ENCODE assay signal across 26 cellular contexts in the genomic region with DNA sequence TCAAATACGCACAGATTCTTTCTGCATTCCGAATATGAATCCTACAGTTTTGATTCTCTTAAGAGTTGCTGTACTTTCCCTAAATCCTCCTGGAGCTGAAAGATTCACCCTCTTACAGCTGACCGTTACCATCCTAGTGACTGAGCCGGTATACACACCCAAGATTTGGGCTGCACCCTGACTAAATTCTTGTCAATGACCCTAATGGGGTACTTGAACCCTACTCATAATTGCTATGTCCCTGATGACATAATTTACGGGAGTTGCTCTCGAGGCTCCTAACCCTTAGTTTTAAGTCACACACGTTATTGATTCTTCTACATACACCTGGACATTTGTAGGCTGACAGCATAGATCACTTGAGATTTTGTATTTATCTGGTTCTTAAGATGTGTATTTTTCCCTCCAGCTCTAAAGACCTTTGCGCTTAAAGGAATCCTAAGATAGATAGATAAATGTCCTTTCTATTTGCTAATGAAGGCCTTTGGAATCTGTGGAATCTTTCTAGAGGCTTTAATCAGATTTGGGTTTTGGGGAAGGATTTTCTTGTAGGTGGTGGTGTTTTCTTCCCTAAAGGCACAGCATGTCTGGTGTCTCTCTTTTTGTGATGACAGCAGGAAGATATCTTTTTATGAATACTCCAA. TPM values are rescaled to one million over a fixed set of nuclear protein-coding genes. Genes with fewer than 3 reads are reported as not detected.
A peak's percentile ranks its signal among the peaks of the same experiment; 100 is the strongest.
DNase-seq lines count a peak whose midpoint lies in the region; ATAC-seq, FAIRE-seq and TF ChIP-seq lines count a peak whose summit lies in the region.
"Had no signal": no experiment of that assay in that cellular context is flagged by ENCODE, and none has a peak within 500 bp of the region (broad histone marks: within the 10 kb centered on the region; RNA-seq: fewer than 3 reads in every experiment).

No MANE protein-coding gene starts in this region.

- H3K4me1 ChIP-seq in PC-9 (replicated peaks; ENCODE audit: insufficient read depth) (peaks cover 37% of the 10 kb centered on the region), left lung (peaks cover 0 to 5% of the 10 kb centered on the region in 2 donors), small intestine (ENCODE audit: control insufficient read depth in 2 of 2, insufficient read depth in 1 of 2, low read depth in 1 of 2, low read length in 1 of 2) (no peaks in the 10 kb centered on the region), hepatocyte (ENCODE audit: insufficient read depth) (no peaks in the 10 kb centered on the region)

- H3K36me3 ChIP-seq in PC-9 (ENCODE audit: low read depth), result no peaks in the 10 kb centered on the region
- no peaks in the 10 kb centered on the region for H3K36me3 ChIP-seq in left lung
- no peaks in the 10 kb centered on the region for H3K36me3 ChIP-seq in small intestine (ENCODE audit: control insufficient read depth in 2 of 2, insufficient read depth in 2 of 2, low read length in 2 of 2)
- no peaks in the 10 kb centered on the region for H3K36me3 ChIP-seq in hepatocyte (replicated peaks; ENCODE audit: insufficient read depth, low read depth)
- H3K36me3 ChIP-seq: MG63 had no signal

- H3K36me3 Mint-ChIP-seq in activated CD4-positive, alpha-beta T cell treated with anti-CD3 and anti-CD28 coated beads, Interleukin-2, amount 10 ng/mL, durations not matched to agents 24 days and 14 days (ENCODE audit: low read depth), result no peaks in the 10 kb centered on the region
- H3K36me3 Mint-ChIP-seq in activated naive CD4-positive, alpha-beta T cell treated with anti-CD3 and anti-CD28 coated beads for 36 hours (ENCODE audit: low read depth), result no peaks in the 10 kb centered on the region
- H3K36me3 Mint-ChIP-seq: CD4-positive, CD25-positive, alpha-beta regulatory T cell had no signal

- H3K27ac Mint-ChIP-seq in activated CD4-positive, alpha-beta T cell treated with anti-CD3 and anti-CD28 coated beads, Interleukin-2, amount 10 ng/mL, durations not matched to agents 24 days and 14 days, result peak overlapping the region; percentile 18
- H3K27ac Mint-ChIP-seq in activated naive CD4-positive, alpha-beta T cell treated with anti-CD3 and anti-CD28 coated beads for 36 hours, result no peak overlapping the region
- H3K27ac Mint-ChIP-seq: CD4-positive, CD25-positive, alpha-beta regulatory T cell had no signal

- H3K9me3 ChIP-seq in PC-9 (ENCODE audit: insufficient read depth, low read depth) (no peaks in the 10 kb centered on the region), left lung (no peaks in the 10 kb centered on the region), small intestine (ENCODE audit: control insufficient read depth, low read depth) (no peaks in the 10 kb centered on the region), hepatocyte (ENCODE audit: low read depth) (no peaks in the 10 kb centered on the region)
- H3K9me3 ChIP-seq: MG63 had no signal

- 84 to 95% (median 92%) methylated on average over 8 of the region's 8 CpGs for WGBS in small intestine, 3 donors
- WGBS in hepatocyte (ENCODE audit: low lambda C conversion rate, missing lambda C conversion rate), result 66% methylated on average over 8 of the region's 8 CpGs

- FAIRE-seq in small intestine (lab: Jason Lieb, UNC), result no peak
- FAIRE-seq: D721Med, G401.6, HTR-8/SVneo had no signal

- CTCF ChIA-PET in PC-9 (lab: Charles Lee), result no interaction called here
- CTCF ChIA-PET in activated naive CD4-positive, alpha-beta T cell treated with anti-CD3 and anti-CD28 coated beads for 36 hours (lab: Charles Lee), result no interaction called here

- H3K27me3 ChIP-seq in PC-9 (ENCODE audit: insufficient read depth, low read depth), result no peaks in the 10 kb centered on the region
- H3K27me3 ChIP-seq in left lung, result no peaks in the 10 kb centered on the region
- H3K27me3 ChIP-seq in small intestine (ENCODE audit: control insufficient read depth in 2 of 2, insufficient read depth in 2 of 2, low read length in 2 of 2), result no peaks in the 10 kb centered on the region
- H3K27me3 ChIP-seq in hepatocyte, result no peaks in the 10 kb centered on the region
- H3K27me3 ChIP-seq: MG63 had no signal

- ATAC-seq in left lung, result peak; percentile 43

- H3K4me3 ChIP-seq in PC-9 (no peak overlapping the region), left lung (no peak overlapping the region), small intestine (ENCODE audit: low read depth in 1 of 2, low read length in 2 of 2) (no peak overlapping the region), hepatocyte (no peak overlapping the region)
- H3K4me3 ChIP-seq: GM23248, MG63 had no signal

- no peaks in the 10 kb centered on the region for H4K20me1 ChIP-seq in PC-9 (ENCODE audit: insufficient read depth)
- no peaks in the 10 kb centered on the region for H4K20me1 ChIP-seq in hepatocyte (ENCODE audit: insufficient read depth, poor library complexity, severe bottlenecking)

- no peak overlapping the region for H3K4me3 Mint-ChIP-seq in activated CD4-positive, alpha-beta T cell treated with anti-CD3 and anti-CD28 coated beads, Interleukin-2, amount 10 ng/mL, durations not matched to agents 24 days and 14 days
- no peak overlapping the region for H3K4me3 Mint-ChIP-seq in activated naive CD4-positive, alpha-beta T cell treated with anti-CD3 and anti-CD28 coated beads for 36 hours
- H3K4me3 Mint-ChIP-seq: CD4-positive, CD25-positive, alpha-beta regulatory T cell had no signal

- no peaks in the 10 kb centered on the region for H3K27me3 Mint-ChIP-seq in activated CD4-positive, alpha-beta T cell treated with anti-CD3 and anti-CD28 coated beads, Interleukin-2, amount 10 ng/mL, durations not matched to agents 24 days and 14 days
- H3K27me3 Mint-ChIP-seq in activated naive CD4-positive, alpha-beta T cell treated with anti-CD3 and anti-CD28 coated beads for 36 hours (ENCODE audit: low read depth), result no peaks in the 10 kb centered on the region
- H3K27me3 Mint-ChIP-seq: CD4-positive, CD25-positive, alpha-beta regulatory T cell had no signal

- H3K4me1 Mint-ChIP-seq in activated CD4-positive, alpha-beta T cell treated with anti-CD3 and anti-CD28 coated beads, Interleukin-2, amount 10 ng/mL, durations not matched to agents 24 days and 14 days, result peaks cover 23% of the 10 kb centered on the region
- peaks cover 3% of the 10 kb centered on the region for H3K4me1 Mint-ChIP-seq in activated naive CD4-positive, alpha-beta T cell treated with anti-CD3 and anti-CD28 coated beads for 36 hours (ENCODE audit: low read depth)

- H3K4me2 ChIP-seq in PC-9 (peak overlapping the region; percentile 47; the same call in 1 of the 2 replicates), hepatocyte (no peak overlapping the region)

- intact Hi-C loops in activated CD4-positive, alpha-beta T cell treated with anti-CD3 and anti-CD28 coated beads, Interleukin-2, amount 10 ng/mL, durations not matched to agents 24 days and 14 days (cut with micrococcal nuclease), result loop anchor here (1.0 to 5.0 kb wide), 2 partner anchors 106 to 543 kb away; no protein-coding TSS in a partner anchor
- intact Hi-C loops in PC-9 (cut with micrococcal nuclease; ENCODE audit: unreplicated experiment) (loop anchor here (2.0 kb wide), 1 partner anchor 58 kb away; no protein-coding TSS in a partner anchor), left lung (cut with DNase I) (no loop called here)
- intact Hi-C loops in activated naive CD4-positive, alpha-beta T cell treated with anti-CD3 and anti-CD28 coated beads for 36 hours (cut with micrococcal nuclease), result no loop called here

- no peaks in the 10 kb centered on the region for H3K9me3 Mint-ChIP-seq in activated CD4-positive, alpha-beta T cell treated with anti-CD3 and anti-CD28 coated beads, Interleukin-2, amount 10 ng/mL, durations not matched to agents 24 days and 14 days
- no peaks in the 10 kb centered on the region for H3K9me3 Mint-ChIP-seq in activated naive CD4-positive, alpha-beta T cell treated with anti-CD3 and anti-CD28 coated beads for 36 hours
- H3K9me3 Mint-ChIP-seq: CD4-positive, CD25-positive, alpha-beta regulatory T cell had no signal

- POLR2A ChIA-PET in PC-9 (lab: Charles Lee; ENCODE audit: unreplicated experiment), result no interaction called here

- H2AFZ ChIP-seq in PC-9 (no peak overlapping the region), hepatocyte (no peak overlapping the region)
- H2AFZ ChIP-seq: GM23248 had no signal

- H3K27ac ChIP-seq in PC-9, result peak overlapping the region; percentile 90
- peak overlapping the region in 1 of 2 donors; percentile 2 for H3K27ac ChIP-seq in left lung
- H3K27ac ChIP-seq in small intestine (ENCODE audit: low read depth in 1 of 2, low read length in 1 of 2), result no peak overlapping the region
- H3K27ac ChIP-seq in hepatocyte, result no peak overlapping the region
- H3K27ac ChIP-seq: RWPE1 had no signal

- H3F3A ChIP-seq in PC-9 (ENCODE audit: insufficient read depth, low read depth), result peaks cover 26% of the 10 kb centered on the region

- H3K9me2 ChIP-seq in PC-9 (ENCODE audit: insufficient read depth) (no peaks in the 10 kb centered on the region), hepatocyte (replicated peaks; ENCODE audit: insufficient read depth) (no peaks in the 10 kb centered on the region)

- H3K79me2 ChIP-seq in PC-9 (ENCODE audit: low read depth), result no peaks in the 10 kb centered on the region
- no peaks in the 10 kb centered on the region for H3K79me2 ChIP-seq in hepatocyte

- TF ChIP-seq CTCF in PC-9 (conservative IDR thresholded peaks at IDR 0.05) (no peak), left lung (IDR thresholded peaks at IDR 0.05) (no peak), hepatocyte (IDR thresholded peaks at IDR 0.05; ENCODE audit: poor library complexity) (no peak)

- no peak for DNase-seq in activated CD4-positive, alpha-beta T cell treated with anti-CD3 and anti-CD28 coated beads, Interleukin-2, amount 10 ng/mL, durations not matched to agents 24 days and 14 days
- DNase-seq in activated CD4-positive, alpha-beta T cell treated with anti-CD3 and anti-CD28 coated beads, Interleukin-2, amount 50 U/mL, for 48 hours, result no peak
- no peak for DNase-seq in PC-9
- no peak for DNase-seq in left lung
- no peak for DNase-seq in small intestine
- DNase-seq in hepatocyte (ENCODE audit: low spot score), result no peak
- no peak for DNase-seq in C1 segment of cervical spinal cord (lab: John Stamatoyannopoulos, UW)
- no peak for DNase-seq in activated naive CD4-positive, alpha-beta T cell treated with anti-CD3 and anti-CD28 coated beads for 36 hours
- DNase-seq: 8988T; CD4-positive, CD25-positive, alpha-beta regulatory T cell; GM23248; H7; KBM-7; MG63; NCI-H1105 treated with DMSO at 0.1 percent for 48 hours; NCI-H1694; NCI-H2029 treated with DMSO at 0.1 percent for 48 hours; NCI-H446 treated with DMSO at 0.1 percent for 48 hours; NCI-H526; NCI-H82; SHP77 treated with DMSO at 0.1 percent for 48 hours had no signal

- no TSS peak for BruUV-seq in PC-9 (replicated peaks; lab: Mats Ljungman, UMichigan)

RNA-seq across cellular contexts. Expression of gene CLDN34, which starts 37.8 kb away (rescaled TPM):
- not detected in 2 replicates for total RNA-seq in activated CD4-positive, alpha-beta T cell treated with anti-CD3 and anti-CD28 coated beads, Interleukin-2, amount 10 ng/mL, durations not matched to agents 24 days and 14 days
- total RNA-seq in PC-9 (2021) (not detected in 2 replicates), left lung (under 1 TPM in 1 of 2 donors, not detected in 1; 0.41 TPM), hepatocyte (0.16 TPM in 1 of 2 replicates, not detected in the other)
- polyA plus RNA-seq in small intestine (not detected), hepatocyte (not detected in 2 replicates)
- total RNA-seq in activated naive CD4-positive, alpha-beta T cell treated with anti-CD3 and anti-CD28 coated beads for 36 hours, result not detected
- total RNA-seq: CD4-positive, CD25-positive, alpha-beta regulatory T cell; GM23248; H7 had no signal
- polyA plus RNA-seq: BJ; CD4-positive, CD25-positive, alpha-beta regulatory T cell; GM23248 had no signal

Comparison
In these comparisons a context has a peak if more than half of its experiments do, and no peak if none do; other contexts are left out.
1. intact Hi-C loops: an anchor here in activated CD4-positive, alpha-beta T cell treated with anti-CD3 and anti-CD28 coated beads, Interleukin-2, amount 10 ng/mL, durations not matched to agents 24 days and 14 days (1.0 to 5.0 kb wide) and PC-9 (2.0 kb wide); none called in left lung and activated naive CD4-positive, alpha-beta T cell treated with anti-CD3 and anti-CD28 coated beads for 36 hours.